ENCODE assay signal across 15 cellular contexts in genomic region chr3:151011427-151011826, GRCh38. TPM values are rescaled to one million over a fixed set of nuclear protein-coding genes. Genes with fewer than 3 reads are reported as not detected.
DNase-seq lines count a peak whose midpoint lies in the region; ATAC-seq and TF ChIP-seq lines count a peak whose summit lies in the region.
"Had no signal": no experiment of that assay in that cellular context is flagged by ENCODE, and none has a peak within 500 bp of the region (broad histone marks: within the 10 kb centered on the region; RNA-seq: fewer than 3 reads in every experiment).

No MANE protein-coding gene starts in this region.

- H3K4me1 ChIP-seq in BLaER1 treated with 17β-estradiol and CSF1 and Interleukin-3, amounts not matched to agents 10 nM and 100 nM: peaks cover 4 to 19% (median 13%) of the 10 kb centered on the region in 10 experiments; a peak in 16 of 20 replicates
- no peaks in the 10 kb centered on the region for H3K4me1 ChIP-seq in foreskin keratinocyte

- no peaks in the 10 kb centered on the region for H3K27me3 ChIP-seq in BLaER1 treated with 17β-estradiol and CSF1 and Interleukin-3, amounts not matched to agents 10 nM and 100 nM
- H3K27me3 ChIP-seq in foreskin keratinocyte: peaks cover 22% of the 10 kb centered on the region

- ATAC-seq in foreskin keratinocyte (peak; percentile 52), GM18868 (IDR thresholded peaks at IDR 0.05; ENCODE audit: unreplicated experiment) (no peak)
- ATAC-seq: activated CD4-positive, alpha-beta T cell treated with anti-CD3 and anti-CD28 coated beads for 36 hours; Right ventricle myocardium inferior had no signal

- DNase-seq in NCI-H1105 (lab: John Stamatoyannopoulos, UW) (peak; percentile 91), RKO (ENCODE audit: low spot score) (peak; percentile 69), foreskin keratinocyte (peak; percentile 41 to 57), T-helper 2 cell (no peak), SKM-1 treated with dmso at 0.1 percent for 144 hours (lab: John Stamatoyannopoulos, UW; ENCODE audit: unreplicated experiment) (no peak), SIG-M5 treated with dmso at 0.1 percent for 504 hours (lab: John Stamatoyannopoulos, UW; ENCODE audit: unreplicated experiment) (no peak)
- DNase-seq: activated CD4-positive, alpha-beta T cell treated with anti-CD3 and anti-CD28 coated beads for 36 hours; central memory CD4-positive, alpha-beta T cell; glutamatergic neuron; NCI-H2171 had no signal

- no peaks in the 10 kb centered on the region; a peak in 1 of 22 replicates for H3K9me3 ChIP-seq in BLaER1 treated with 17β-estradiol and CSF1 and Interleukin-3, amounts not matched to agents 10 nM and 100 nM (replicated peaks in 1 of 11)

- H3K4me2 ChIP-seq in BLaER1 treated with 17β-estradiol and CSF1 and Interleukin-3, amounts not matched to agents 10 nM and 100 nM: peak overlapping the region; percentile 3 to 57 (median 32); a peak in 13 of 22 replicates

- H3K36me3 ChIP-seq in BLaER1 treated with 17β-estradiol and CSF1 and Interleukin-3, amounts not matched to agents 10 nM and 100 nM: no peaks in the 10 kb centered on the region

- no peak overlapping the region for H3K27ac ChIP-seq in BLaER1 treated with 17β-estradiol and CSF1 and Interleukin-3, amounts not matched to agents 10 nM and 100 nM
- H3K27ac ChIP-seq in foreskin keratinocyte: no peak overlapping the region

- TF ChIP-seq CTCF in foreskin keratinocyte (conservative IDR thresholded peaks at IDR 0.05): no peak

- H4K20me1 ChIP-seq in BLaER1 treated with 17β-estradiol and CSF1 and Interleukin-3, amounts not matched to agents 10 nM and 100 nM: no peaks in the 10 kb centered on the region

- H3K9ac ChIP-seq in BLaER1 treated with 17β-estradiol and CSF1 and Interleukin-3, amounts not matched to agents 10 nM and 100 nM: peak overlapping the region in 1 of 11 experiments; percentile 26; a peak in 1 of 22 replicates

- H3K4me3 ChIP-seq in BLaER1 treated with 17β-estradiol and CSF1 and Interleukin-3, amounts not matched to agents 10 nM and 100 nM: no peak overlapping the region

RNA-seq across cellular contexts. Expression of gene CLRN1, which starts 38.9 kb away (rescaled TPM):
- total RNA-seq in foreskin keratinocyte: not detected in 2 replicates
- polyA plus RNA-seq in foreskin keratinocyte: not detected in 2 replicates
- total RNA-seq: activated CD4-positive, alpha-beta T cell treated with anti-CD3 and anti-CD28 coated beads for 36 hours; posterior vena cava; Right ventricle myocardium inferior; subcutaneous adipose tissue had no signal

Comparison
In these comparisons a context has a peak if more than half of its experiments do, and no peak if none do; other contexts are left out.
1. DNase-seq: peak in NCI-H1105 (single experiment), RKO (single experiment) and foreskin keratinocyte (2 of 2); none in T-helper 2 cell (0 of 5), SKM-1 treated with dmso at 0.1 percent for 144 hours (single experiment) and SIG-M5 treated with dmso at 0.1 percent for 504 hours (single experiment).